In the genomic region with DNA sequence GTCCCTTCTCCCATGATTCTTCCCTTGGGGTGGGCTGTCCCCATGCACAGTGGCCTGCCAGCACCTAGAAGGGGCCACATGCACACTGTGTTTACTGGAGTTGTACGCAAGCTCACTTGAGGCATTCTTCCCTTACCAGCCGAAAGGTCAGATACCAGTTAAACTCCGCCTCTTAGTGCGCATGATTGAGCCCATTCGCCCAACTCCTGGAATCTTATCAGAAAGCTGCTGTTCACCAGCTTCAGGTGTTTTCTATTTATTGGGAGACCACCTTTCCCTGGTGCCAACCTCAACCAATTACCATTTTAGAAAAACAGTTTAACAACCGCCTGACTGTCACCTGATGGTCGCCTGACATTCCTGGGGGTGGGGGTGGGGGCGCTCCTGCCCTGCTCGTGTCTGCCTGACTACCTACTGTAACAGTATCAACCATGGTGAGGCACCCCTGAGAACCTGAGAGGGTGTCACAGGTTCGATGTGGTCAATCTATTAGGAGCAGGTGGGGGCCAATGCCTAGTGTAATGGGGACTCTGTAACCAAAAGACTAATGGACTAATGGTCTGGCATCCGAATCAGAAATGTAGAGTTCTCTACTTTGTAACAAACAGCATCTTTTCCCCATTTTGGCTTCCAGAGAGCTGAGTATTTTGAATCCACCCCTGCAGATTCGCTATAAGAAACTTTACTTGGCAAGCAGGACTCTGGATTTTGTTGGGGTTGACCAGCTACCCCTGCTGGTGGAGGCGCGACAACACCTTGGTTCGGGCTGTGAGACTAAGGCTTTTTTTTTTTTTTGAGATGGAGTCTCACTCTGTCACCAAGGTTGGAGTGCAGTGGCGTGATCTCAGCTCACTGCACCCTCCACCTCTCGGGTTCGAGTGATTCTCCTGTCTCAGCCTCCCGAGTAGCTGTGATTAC, we compare ENCODE assay signal across 9 cellular contexts. TPM values are rescaled to one million over a fixed set of nuclear protein-coding genes. Genes with fewer than 3 reads are reported as not detected.
DNase-seq lines count a peak whose midpoint lies in the region; ATAC-seq and TF ChIP-seq lines count a peak whose summit lies in the region.
"Had no signal": no experiment of that assay in that cellular context is flagged by ENCODE, and none has a peak within 500 bp of the region (broad histone marks: within the 10 kb centered on the region; RNA-seq: fewer than 3 reads in every experiment).

No MANE protein-coding gene starts in this region.

- no peaks in the 10 kb centered on the region for H3K36me3 Mint-ChIP-seq in MCF 10A (ENCODE audit: insufficient read depth, unreplicated experiment)
- H3K36me3 Mint-ChIP-seq in activated T-cell treated with anti-CD3 and anti-CD28 coated beads, Interleukin-2, amount 50 U/mL, for 4 hours (ENCODE audit: insufficient read depth) = no peaks in the 10 kb centered on the region

- H3K27me3 ChIP-seq in breast epithelium = peaks cover 0 to 62% of the 10 kb centered on the region in 2 donors
- no peaks in the 10 kb centered on the region for H3K27me3 ChIP-seq in foreskin keratinocyte

- POLR2A ChIA-PET in MCF 10A (lab: Yijun Ruan, JAX) = interaction anchor here (0.6 to 1.6 kb wide), 5 partner anchors 14 to 121 kb away, joined by 3 to 5 read pairs (median 3); a partner anchor contains a TSS

- ATAC-seq in activated T-cell treated with anti-CD3 and anti-CD28 coated beads, Interleukin-2, amount 50 U/mL, for 4 hours = peak in 1 of 2 donors; percentile 57
- ATAC-seq in foreskin keratinocyte = peak; percentile 21

- DNase-seq in MCF 10A (ENCODE audit: unreplicated experiment) (peak; percentile 73), breast epithelium (ENCODE audit: low spot score in 2 of 2) (no peak), NCI-H69 (lab: John Stamatoyannopoulos, UW) (peak; percentile 3), foreskin keratinocyte (peak in 1 of 2 donors; percentile 33), renal cortical epithelial cell (ENCODE audit: low read depth) (peak; percentile 65), lower leg skin (ENCODE audit: low spot score in 2 of 2) (no peak), NCI-H2171 (lab: John Stamatoyannopoulos, UW) (no peak)
- peak; percentile 36 for DNase-seq in activated T-cell treated with anti-CD3 and anti-CD28 coated beads, Interleukin-2, amount 50 U/mL, for 4 hours

- no peaks in the 10 kb centered on the region for H3K9me3 Mint-ChIP-seq in MCF 10A (ENCODE audit: unreplicated experiment)
- H3K9me3 Mint-ChIP-seq in activated T-cell treated with anti-CD3 and anti-CD28 coated beads, Interleukin-2, amount 50 U/mL, for 4 hours = no peaks in the 10 kb centered on the region

- TF ChIP-seq POLR2A in breast epithelium (IDR thresholded peaks at IDR 0.05) (no peak), lower leg skin (IDR thresholded peaks at IDR 0.05) (no peak)

- H3K9me3 ChIP-seq in breast epithelium = no peaks in the 10 kb centered on the region

- intact Hi-C loops in MCF 10A (cut with micrococcal nuclease) = loop anchor here (1.0 kb wide), 1 partner anchor 119 kb away; a partner anchor contains a TSS
- intact Hi-C loops in breast epithelium (cut with DNase I; ENCODE audit: low total_unique reads) = loop anchor here (5.0 kb wide), 1 partner anchor 75 kb away; no protein-coding TSS in a partner anchor
- intact Hi-C loops in lower leg skin (cut with DNase I; ENCODE audit: low total_unique reads) = no loop called here

- H3K4me3 Mint-ChIP-seq in MCF 10A (ENCODE audit: unreplicated experiment) = no peak overlapping the region
- H3K4me3 Mint-ChIP-seq in activated T-cell treated with anti-CD3 and anti-CD28 coated beads, Interleukin-2, amount 50 U/mL, for 4 hours = no peak overlapping the region

- BruUV-seq in MCF 10A (replicated peaks; lab: Mats Ljungman, UMichigan) = no TSS peak

- TF ChIP-seq CTCF in MCF 10A (IDR thresholded peaks at IDR 0.05; ENCODE audit: unreplicated experiment) (peak; percentile 54), breast epithelium (IDR thresholded peaks at IDR 0.05) (peak in 1 of 3 donors; percentile 58), foreskin keratinocyte (conservative IDR thresholded peaks at IDR 0.05) (peak; percentile 62), lower leg skin (IDR thresholded peaks at IDR 0.05) (no peak)

- WGBS in lower leg skin, 2 donors = 40 to 50% methylated on average over 19 of the region's 19 CpGs

- H3K27ac ChIP-seq in breast epithelium (no peak overlapping the region), foreskin keratinocyte (no peak overlapping the region)
- H3K27ac ChIP-seq: epithelial cell of prostate had no signal

- H3K4me1 Mint-ChIP-seq in MCF 10A (ENCODE audit: insufficient read depth, unreplicated experiment) = no peaks in the 10 kb centered on the region
- no peaks in the 10 kb centered on the region for H3K4me1 Mint-ChIP-seq in activated T-cell treated with anti-CD3 and anti-CD28 coated beads, Interleukin-2, amount 50 U/mL, for 4 hours (ENCODE audit: low read depth)

- H3K4me1 ChIP-seq in breast epithelium (no peaks in the 10 kb centered on the region), foreskin keratinocyte (no peaks in the 10 kb centered on the region)

- CTCF ChIA-PET in MCF 10A (lab: Yijun Ruan, JAX) = interaction anchor here (0.5 to 2.0 kb wide), 11 partner anchors 8 to 121 kb away, joined by 3 to 9 read pairs (median 3); no protein-coding TSS in a partner anchor

- H3K27ac Mint-ChIP-seq in MCF 10A (ENCODE audit: low read depth, unreplicated experiment) = no peak overlapping the region

- peaks cover 37% of the 10 kb centered on the region for H3K27me3 Mint-ChIP-seq in MCF 10A (ENCODE audit: insufficient read depth, unreplicated experiment)
- no peaks in the 10 kb centered on the region for H3K27me3 Mint-ChIP-seq in activated T-cell treated with anti-CD3 and anti-CD28 coated beads, Interleukin-2, amount 50 U/mL, for 4 hours (ENCODE audit: low read depth)

- H3K36me3 ChIP-seq in breast epithelium = no peaks in the 10 kb centered on the region

- no peak overlapping the region for H3K4me3 ChIP-seq in breast epithelium
- H3K4me3 ChIP-seq in lower leg skin (ENCODE audit: low read depth, poor library complexity, severe bottlenecking) = no peak overlapping the region

RNA-seq across cellular contexts. Expression of a gene that starts 58.3 kb away (rescaled TPM):
- not detected in 2 replicates for total RNA-seq in MCF 10A (2022)
- under 1 TPM in 2 of 3 donors, not detected in 1; 0.29 to 0.33 TPM for total RNA-seq in breast epithelium
- under 1 TPM; 0.40 to 0.78 (median 0.73) TPM for total RNA-seq in activated T-cell treated with anti-CD3 and anti-CD28 coated beads, Interleukin-2, amount 50 U/mL, for 4 hours
- 0.14 and 0.24 TPM in 2 replicates for total RNA-seq in foreskin keratinocyte
- polyA plus RNA-seq in foreskin keratinocyte = 0.07 TPM in 1 of 2 replicates, not detected in the other
- 0.17 and 0.65 TPM in 2 replicates for total RNA-seq in renal cortical epithelial cell
- under 1 TPM in 2 of 4 donors, not detected in 2; 0.19 TPM for total RNA-seq in lower leg skin

Comparison
In these comparisons a context has a peak if more than half of its experiments do, and no peak if none do; other contexts are left out.
1. DNase-seq: peak in MCF 10A (single experiment), NCI-H69 (single experiment), activated T-cell treated with anti-CD3 and anti-CD28 coated beads, Interleukin-2, amount 50 U/mL, for 4 hours (single experiment) and renal cortical epithelial cell (single experiment); none in breast epithelium (0 of 2), lower leg skin (0 of 2) and NCI-H2171 (single experiment).
2. CTCF ChIP-seq: peak in MCF 10A (single experiment) and foreskin keratinocyte (single experiment); none in lower leg skin (0 of 3).